ENCODE assay signal across 1 cellular context in genomic region chr7:100584046-100584676, GRCh38.
TF ChIP-seq lines count a peak whose summit lies in the region.

No MANE protein-coding gene starts in this region.

TF ChIP-seq in H1, 55 proteins besides CTCF, POLR2A, EP300 and RAD21:
- TF ChIP-seq YY1 (IDR thresholded peaks at IDR 0.05; ENCODE audit: low read depth, low read length) (no peak), RXRA (IDR thresholded peaks at IDR 0.05; ENCODE audit: insufficient read depth, low read depth, low read length) (no peak), KDM1A (IDR thresholded peaks at IDR 0.05; ENCODE audit: borderline replicate concordance, low read length) (no peak), PHF8 (conservative IDR thresholded peaks at IDR 0.05; ENCODE audit: low read depth, low read length) (no peak), SP1 (IDR thresholded peaks at IDR 0.05; ENCODE audit: low read depth, low read length) (no peak), ZNF274 (IDR thresholded peaks at IDR 0.05; ENCODE audit: borderline replicate concordance, extremely low read depth, low read length) (no peak), TCF12 (IDR thresholded peaks at IDR 0.05; ENCODE audit: low read depth, low read length) (no peak), CREB1 (IDR thresholded peaks at IDR 0.05) (no peak), SIX5 (IDR thresholded peaks at IDR 0.05; ENCODE audit: low read depth, low read length) (no peak), POU5F1 (IDR thresholded peaks at IDR 0.05; ENCODE audit: low read depth, low read length) (no peak), BCL11A (IDR thresholded peaks at IDR 0.05; ENCODE audit: low read depth in 2 of 2, low read length in 2 of 2) (no peak), BRCA1 (IDR thresholded peaks at IDR 0.05; ENCODE audit: low read depth, low read length) (no peak), CBX8 (IDR thresholded peaks at IDR 0.05; ENCODE audit: borderline replicate concordance, low read depth, low read length) (no peak)
- TF ChIP-seq, protein P1, sequence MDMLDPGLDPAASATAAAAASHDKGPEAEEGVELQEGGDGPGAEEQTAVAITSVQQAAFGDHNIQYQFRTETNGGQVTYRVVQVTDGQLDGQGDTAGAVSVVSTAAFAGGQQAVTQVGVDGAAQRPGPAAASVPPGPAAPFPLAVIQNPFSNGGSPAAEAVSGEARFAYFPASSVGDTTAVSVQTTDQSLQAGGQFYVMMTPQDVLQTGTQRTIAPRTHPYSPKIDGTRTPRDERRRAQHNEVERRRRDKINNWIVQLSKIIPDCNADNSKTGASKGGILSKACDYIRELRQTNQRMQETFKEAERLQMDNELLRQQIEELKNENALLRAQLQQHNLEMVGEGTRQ (IDR thresholded peaks at IDR 0.05; ENCODE audit: low read length) = no peak
